1 cellular context compared by ENCODE assay signal in genomic region chr7:29479606-29480200, GRCh38.
TF ChIP-seq lines count a peak whose summit lies in the region.

No MANE protein-coding gene starts in this region.

TF ChIP-seq in HepG2, 621 proteins besides CTCF, POLR2A, EP300 and RAD21 (continued from another document):
- no peak for TF ChIP-seq GPBP1L1 (CRISPR knock-in tag; IDR thresholded peaks at IDR 0.05)
- TF ChIP-seq HES4 (CRISPR knock-in tag; IDR thresholded peaks at IDR 0.05; ENCODE audit: borderline replicate concordance), result no peak
